In genomic region chr19:32800757-32801156, GRCh38 we compare ENCODE assay signal across 22 cellular contexts.
DNase-seq lines count a peak whose midpoint lies in the region; ATAC-seq, FAIRE-seq and TF ChIP-seq lines count a peak whose summit lies in the region.
"Had no signal": no experiment of that assay in that cellular context is flagged by ENCODE, and none has a peak within 500 bp of the region (broad histone marks: within the 10 kb centered on the region; RNA-seq: fewer than 3 reads in every experiment).

No MANE protein-coding gene starts in this region.

- TF ChIP-seq CTCF in CD8-positive, alpha-beta T cell (IDR thresholded peaks at IDR 0.05): no peak
- TF ChIP-seq CTCF in H1 (IDR thresholded peaks at IDR 0.05; ENCODE audit: control extremely low read depth in 1 of 3, insufficient read depth in 1 of 3, low read depth in 1 of 3, low read length in 3 of 3) (no peak), nephron progenitor cell (IDR thresholded peaks at IDR 0.05) (no peak)

- H3K4ac ChIP-seq in H1 (replicated peaks; ENCODE audit: insufficient read length, low read depth, low read length): no peak overlapping the region

- H3K18ac ChIP-seq in H1 (ENCODE audit: extremely low read depth, low read length): no peak overlapping the region

- no peaks in the 10 kb centered on the region for H4K20me1 ChIP-seq in Karpas-422 (ENCODE audit: insufficient read depth, low read depth, low read length)
- no peaks in the 10 kb centered on the region for H4K20me1 ChIP-seq in H1 (replicated peaks in 1 of 2; ENCODE audit: control insufficient read depth in 1 of 2, insufficient read depth in 2 of 2, low read length in 2 of 2)

- POLR2A ChIA-PET in CD8-positive, alpha-beta T cell (lab: Charles Lee): no interaction called here
- POLR2A ChIA-PET in H1 (lab: Charles Lee; ENCODE audit: partially characterized antibody): no interaction called here

- no peak overlapping the region for H4K91ac ChIP-seq in H1 (replicated peaks; ENCODE audit: insufficient read length, low read length)

- no peaks in the 10 kb centered on the region for H3K36me3 Mint-ChIP-seq in CD8-positive, alpha-beta T cell
- H3K36me3 Mint-ChIP-seq in nephron progenitor cell (ENCODE audit: low read depth): no peaks in the 10 kb centered on the region
- H3K36me3 Mint-ChIP-seq: CD4-positive, alpha-beta memory T cell; IgD-negative memory B cell had no signal

- no peak overlapping the region for H3K27ac Mint-ChIP-seq in CD8-positive, alpha-beta T cell
- H3K27ac Mint-ChIP-seq in nephron progenitor cell: no peak overlapping the region
- H3K27ac Mint-ChIP-seq: IgD-negative memory B cell had no signal

- no peak overlapping the region for H3K14ac ChIP-seq in H1 (ENCODE audit: insufficient read length)

- no peaks in the 10 kb centered on the region for H3K9me3 ChIP-seq in CD8-positive, alpha-beta T cell (ENCODE audit: low read length)
- no peaks in the 10 kb centered on the region for H3K9me3 ChIP-seq in Karpas-422 (ENCODE audit: low read length)
- no peaks in the 10 kb centered on the region for H3K9me3 ChIP-seq in H1 (ENCODE audit: insufficient read depth in 2 of 2, low read depth in 1 of 2, low read length in 1 of 2)
- H3K9me3 ChIP-seq: MG63 had no signal

- no peaks in the 10 kb centered on the region for H3K27me3 Mint-ChIP-seq in CD8-positive, alpha-beta T cell (ENCODE audit: low read depth)
- H3K27me3 Mint-ChIP-seq in nephron progenitor cell (ENCODE audit: low read depth, poor library complexity): peaks cover 7% of the 10 kb centered on the region
- H3K27me3 Mint-ChIP-seq: CD4-positive, alpha-beta memory T cell had no signal

- H3K4me1 ChIP-seq in CD8-positive, alpha-beta T cell (ENCODE audit: insufficient read depth, low read length): peaks cover 10% of the 10 kb centered on the region
- no peaks in the 10 kb centered on the region for H3K4me1 ChIP-seq in Karpas-422 (ENCODE audit: low read length)
- H3K4me1 ChIP-seq in H1 (replicated peaks in 1 of 4; ENCODE audit: control insufficient read depth in 3 of 4, insufficient read depth in 4 of 4, low read length in 3 of 4): 0 out of 7 replicates have a peak, but pooled peaks cover 0 to 2% (median 0%) of the 10 kb centered on the region in 4 experiments

- no peak overlapping the region for H3K27ac ChIP-seq in CD8-positive, alpha-beta T cell (ENCODE audit: low read depth, low read length)
- H3K27ac ChIP-seq in Karpas-422 (ENCODE audit: low read length) (no peak overlapping the region), H1 (ENCODE audit: low read depth, low read length) (no peak overlapping the region)
- H3K27ac ChIP-seq: RWPE1, SK-N-MC had no signal

- intact Hi-C loops in CD8-positive, alpha-beta T cell (cut with DNase I, micrococcal nuclease): no loop called here
- intact Hi-C loops in left ventricle myocardium superior (cut with micrococcal nuclease): no loop called here

- CTCF ChIA-PET in CD8-positive, alpha-beta T cell (lab: Charles Lee): interaction anchor here (1.2 kb wide), 1 partner anchor 53 kb away, joined by 3 read pairs; no protein-coding TSS in a partner anchor
- CTCF ChIA-PET in H1 (lab: Charles Lee; ENCODE audit: partially characterized antibody): no interaction called here

- no peak overlapping the region for H4K8ac ChIP-seq in H1 (ENCODE audit: extremely low read depth, insufficient read depth, low read length)

- no peak overlapping the region for H3K23ac ChIP-seq in H1 (ENCODE audit: insufficient read length)

- no peak overlapping the region for H2AFZ ChIP-seq in Karpas-422 (ENCODE audit: low read length)
- H2AFZ ChIP-seq in H1 (ENCODE audit: low read length): 0 out of 2 replicates have a peak overlapping the region, but pooled peaks have one; percentile 42

- ATAC-seq in CD8-positive, alpha-beta T cell: no peak
- ATAC-seq in GM18511 (IDR thresholded peaks at IDR 0.05; ENCODE audit: unreplicated experiment): no peak
- no peak for ATAC-seq in left ventricle myocardium superior

- H4K5ac ChIP-seq in H1 (ENCODE audit: insufficient read length, low read depth, low read length): no peak overlapping the region

- no peak for FAIRE-seq in H1 (lab: Jason Lieb, UNC)
- FAIRE-seq: GM12891 had no signal

- 53% methylated on average over 4 of the region's 4 CpGs; no CpG with 5 or more reads in 1 of the 2 experiments for WGBS in H1 (ENCODE audit: extremely low coverage in 1 of 2, insufficient coverage in 1 of 2, insufficient read length in 1 of 2, insufficient replicate concordance in 2 of 2, low coverage in 1 of 2, low lambda C conversion rate in 2 of 2, missing lambda C conversion rate in 1 of 2), 2 experiments

- H3K56ac ChIP-seq in H1 (replicated peaks; ENCODE audit: insufficient read length, low read depth, low read length): no peak overlapping the region

- H3K9ac ChIP-seq in Karpas-422 (ENCODE audit: low read length): no peak overlapping the region
- H3K9ac ChIP-seq in H1 (replicated peaks in 1 of 4; ENCODE audit: extremely low read depth in 1 of 4, low read depth in 3 of 4, low read length in 3 of 4): no peak overlapping the region

- DNase-seq in CD8-positive, alpha-beta T cell: no peak
- DNase-seq in Karpas-422 (peak; percentile 19), H1 (ENCODE audit: low read depth in 1 of 2, low spot score in 2 of 2) (peak in 1 of 2 experiments; percentile 58), nephron progenitor cell (peak; percentile 39), left ventricle myocardium superior (no peak)
- no peak for DNase-seq in effector CD8-positive, alpha-beta T cell (lab: John Stamatoyannopoulos, UW)
- DNase-seq: CD4-positive, alpha-beta memory T cell; DND-41; GOT3; MG63; NCI-H1048; NCI-H1417 treated with DMSO at 0.1 percent for 48 hours; NCI-H187 treated with DMSO at 0.1 percent for 48 hours; NCI-H2107; NK-92 treated with Interleukin-12 subunit alpha and Interleukin-12 subunit beta, amount 100 ng/mL, for 24 hours; SHP77 treated with DMSO at 0.1 percent for 48 hours; SW 1271 had no signal

- no peak overlapping the region for H2BK20ac ChIP-seq in H1 (ENCODE audit: low read length)

- no peak overlapping the region for H2BK5ac ChIP-seq in H1 (ENCODE audit: low read depth, low read length)

- TF ChIP-seq POLR2A in H1 (IDR thresholded peaks at IDR 0.05; ENCODE audit: control extremely low read depth in 1 of 2, low read depth in 2 of 2, low read length in 2 of 2): no peak

- no peaks in the 10 kb centered on the region for H3K79me2 ChIP-seq in Karpas-422 (ENCODE audit: low read length)
- H3K79me2 ChIP-seq in H1 (ENCODE audit: control insufficient read depth in 1 of 2, insufficient read depth in 2 of 2, low read length in 2 of 2): no peaks in the 10 kb centered on the region

- no peak overlapping the region for H2BK15ac ChIP-seq in H1 (ENCODE audit: low read length)

- no peaks in the 10 kb centered on the region for H3K23me2 ChIP-seq in H1 (ENCODE audit: low read depth, low read length)

- no peak overlapping the region for H3K4me3 ChIP-seq in CD8-positive, alpha-beta T cell (ENCODE audit: low read depth, low read length)
- H3K4me3 ChIP-seq in Karpas-422 (ENCODE audit: low read length) (no peak overlapping the region), H1 (ENCODE audit: extremely low read depth in 1 of 4, insufficient read depth in 2 of 4, low read depth in 3 of 4, low read length in 4 of 4) (no peak overlapping the region)
- H3K4me3 ChIP-seq: MG63, SK-N-MC had no signal

- no peaks in the 10 kb centered on the region for H3K9me2 ChIP-seq in Karpas-422 (replicated peaks; ENCODE audit: insufficient read depth, low read length)

- no peaks in the 10 kb centered on the region for H3K27me3 ChIP-seq in CD8-positive, alpha-beta T cell (ENCODE audit: insufficient read depth, low read length)
- no peaks in the 10 kb centered on the region for H3K27me3 ChIP-seq in Karpas-422 (ENCODE audit: low read length)
- H3K27me3 ChIP-seq in H1 (replicated peaks in 1 of 4; ENCODE audit: control insufficient read depth in 3 of 4, extremely low read depth in 1 of 4, insufficient read depth in 3 of 4, low read length in 3 of 4): no peaks in the 10 kb centered on the region
- H3K27me3 ChIP-seq: MG63 had no signal

- no peaks in the 10 kb centered on the region for H3K79me1 ChIP-seq in H1 (ENCODE audit: low read depth, low read length)

- no peaks in the 10 kb centered on the region for H3K36me3 ChIP-seq in CD8-positive, alpha-beta T cell (ENCODE audit: insufficient read depth, low read length)
- H3K36me3 ChIP-seq in Karpas-422 (ENCODE audit: insufficient read depth, low read length): no peaks in the 10 kb centered on the region
- no peaks in the 10 kb centered on the region for H3K36me3 ChIP-seq in H1 (ENCODE audit: control insufficient read depth in 2 of 4, insufficient read depth in 4 of 4, low read length in 3 of 4)
- H3K36me3 ChIP-seq: MG63 had no signal

- no peak overlapping the region for H2BK12ac ChIP-seq in H1 (ENCODE audit: low read depth, low read length)

- TF ChIP-seq RAD21 in H1 (IDR thresholded peaks at IDR 0.05 in 1 of 2, conservative IDR thresholded peaks at IDR 0.05 in 1 of 2; ENCODE audit: low read depth in 2 of 2, low read length in 2 of 2): no peak

- TF ChIP-seq EP300 in H1 (IDR thresholded peaks at IDR 0.05; ENCODE audit: borderline replicate concordance in 1 of 2, low read depth in 2 of 2, low read length in 2 of 2): no peak

- no peak overlapping the region for H2BK120ac ChIP-seq in H1 (replicated peaks; ENCODE audit: low read depth, low read length)

- H2AK5ac ChIP-seq in H1 (ENCODE audit: low read depth, low read length): no peak overlapping the region

- peaks cover 30% of the 10 kb centered on the region for H3K4me1 Mint-ChIP-seq in CD8-positive, alpha-beta T cell (ENCODE audit: low read depth)
- peaks cover 27% of the 10 kb centered on the region for H3K4me1 Mint-ChIP-seq in nephron progenitor cell
- H3K4me1 Mint-ChIP-seq: IgD-negative memory B cell had no signal

- H3K4me2 ChIP-seq in Karpas-422 (ENCODE audit: low read depth, low read length, poor library complexity, severe bottlenecking): no peak overlapping the region
- no peak overlapping the region for H3K4me2 ChIP-seq in H1 (ENCODE audit: insufficient read depth in 1 of 2, low read depth in 2 of 2, low read length in 2 of 2)

- H3K4me3 Mint-ChIP-seq in CD8-positive, alpha-beta T cell: peak overlapping the region; percentile 7
- H3K4me3 Mint-ChIP-seq in nephron progenitor cell: no peak overlapping the region
- H3K4me3 Mint-ChIP-seq: IgD-negative memory B cell had no signal

- no peaks in the 10 kb centered on the region for H3K9me3 Mint-ChIP-seq in CD8-positive, alpha-beta T cell
- H3K9me3 Mint-ChIP-seq in nephron progenitor cell: no peaks in the 10 kb centered on the region
- H3K9me3 Mint-ChIP-seq: CD4-positive, alpha-beta memory T cell; IgD-negative memory B cell had no signal

TF ChIP-seq in H1, 55 proteins besides CTCF, POLR2A, EP300 and RAD21 (continues in another document):
- TF ChIP-seq JUND (IDR thresholded peaks at IDR 0.05; ENCODE audit: low read length): no peak
- TF ChIP-seq CTBP2 (IDR thresholded peaks at IDR 0.05; ENCODE audit: borderline replicate concordance, insufficient read depth, insufficient read length, low read length): no peak
- no peak for TF ChIP-seq RFX5 (IDR thresholded peaks at IDR 0.05; ENCODE audit: borderline replicate concordance, low read depth, low read length)
- no peak for TF ChIP-seq CBX8 (IDR thresholded peaks at IDR 0.05; ENCODE audit: borderline replicate concordance, low read depth, low read length)
- TF ChIP-seq GABPA (IDR thresholded peaks at IDR 0.05; ENCODE audit: borderline replicate concordance, insufficient read depth, low read length): no peak
- TF ChIP-seq RXRA (IDR thresholded peaks at IDR 0.05; ENCODE audit: insufficient read depth, low read depth, low read length): no peak

Comparison
In these comparisons a context has a peak if more than half of its experiments do, and no peak if none do; other contexts are left out.
1. DNase-seq: peak in Karpas-422 (single experiment) and nephron progenitor cell (single experiment); none in CD8-positive, alpha-beta T cell (0 of 7), effector CD8-positive, alpha-beta T cell (single experiment) and left ventricle myocardium superior (single experiment).